Comparison of ENCODE assay signal across 8 cellular contexts in genomic region chr18:59846814-59847490, GRCh38. TPM values are rescaled to one million over a fixed set of nuclear protein-coding genes. Genes with fewer than 3 reads are reported as not detected.
A peak's percentile ranks its signal among the peaks of the same experiment; 100 is the strongest.
DNase-seq lines count a peak whose midpoint lies in the region; ATAC-seq and TF ChIP-seq lines count a peak whose summit lies in the region.

No MANE protein-coding gene starts in this region.

- peak; percentile 97 for ATAC-seq in GM19035 (IDR thresholded peaks at IDR 0.05; ENCODE audit: unreplicated experiment)
- peak; percentile 98 for ATAC-seq in HG03045 (IDR thresholded peaks at IDR 0.05; ENCODE audit: unreplicated experiment)
- peak; percentile 89 to 94 for ATAC-seq in activated CD4-positive, CD25-positive, alpha-beta regulatory T cell treated with anti-CD3 and anti-CD28 coated beads, Interleukin-2, amount 50 U/mL, for 24 hours
- ATAC-seq in memory B cell (ENCODE audit: low read depth): peak; percentile 87

- peak; percentile 26 for DNase-seq in AG04450 (ENCODE audit: low read depth, low spot score)
- peak; percentile 36 to 47 for DNase-seq in memory B cell (ENCODE audit: low spot score in 2 of 2)
- DNase-seq in immature natural killer cell: no peak
- DNase-seq in activated CD8-positive, alpha-beta memory T cell treated with anti-CD3 and anti-CD28 coated beads, Interleukin-2, amount 50 U/mL, for 48 hours: no peak
- no peak for DNase-seq in NCI-H2171 treated with DMSO at 0.1 percent for 48 hours (lab: John Stamatoyannopoulos, UW)

- POLR2A ChIA-PET in AG04450 (lab: Yijun Ruan, JAX): interaction anchor here (1.0 kb wide), 2 partner anchors 39 to 53 kb away, joined by 3 to 5 read pairs; partner anchors contain the start of gene PMAIP1

- H3K36me3 Mint-ChIP-seq in memory B cell (no peaks in the 10 kb centered on the region), immature natural killer cell (no peaks in the 10 kb centered on the region)

- CTCF ChIA-PET in AG04450 (lab: Charles Lee): interaction anchor here (1.0 kb wide), 1 partner anchor 24 kb away, joined by 3 read pairs; no protein-coding TSS in a partner anchor

- no peaks in the 10 kb centered on the region for H3K27me3 ChIP-seq in AG04450 (ENCODE audit: control insufficient read depth, insufficient read depth, low read length)

- peak overlapping the region; percentile 91 for H3K27ac Mint-ChIP-seq in memory B cell
- H3K27ac Mint-ChIP-seq in immature natural killer cell: no peak overlapping the region

- H3K4me3 ChIP-seq in AG04450 (ENCODE audit: low read depth, low read length): no peak overlapping the region

- H3K27ac ChIP-seq in AG04450 (ENCODE audit: low read depth, low read length): no peak overlapping the region

- H3K9me3 Mint-ChIP-seq in memory B cell (no peaks in the 10 kb centered on the region), immature natural killer cell (no peaks in the 10 kb centered on the region)

- H3K4me1 Mint-ChIP-seq in memory B cell: peaks cover 15% of the 10 kb centered on the region
- H3K4me1 Mint-ChIP-seq in immature natural killer cell: no peaks in the 10 kb centered on the region

- H3K9me3 ChIP-seq in AG04450 (ENCODE audit: control insufficient read depth, insufficient read depth, low read length): no peaks in the 10 kb centered on the region

- TF ChIP-seq CTCF in AG04450 (IDR thresholded peaks at IDR 0.05; ENCODE audit: low read depth, low read length): no peak

- H3K27me3 Mint-ChIP-seq in memory B cell (no peaks in the 10 kb centered on the region), immature natural killer cell (ENCODE audit: low read depth in 3 of 3) (peaks cover 0 to under 1% (median under 1%) of the 10 kb centered on the region in 3 donors)

- H3K4me3 Mint-ChIP-seq in memory B cell (peak overlapping the region; percentile 40), immature natural killer cell (no peak overlapping the region)

RNA-seq across cellular contexts. Expression of gene PMAIP1, which starts 52.8 kb away (rescaled TPM):
- polyA plus RNA-seq in AG04450 (2011; rRNA removed) (38.8 and 57.1 TPM in 2 replicates), immature natural killer cell (10 to 100 TPM; 34.6 to 77.8 (median 58.9) TPM)
- polyA minus RNA-seq in AG04450 (2011; rRNA and poly(A)+ RNA removed): 19.0 and 21.3 TPM in 2 replicates

Comparison
In these comparisons a context has a peak if more than half of its experiments do, and no peak if none do; other contexts are left out.
1. DNase-seq: peak in AG04450 (single experiment) and memory B cell (2 of 2); none in immature natural killer cell (0 of 3), activated CD8-positive, alpha-beta memory T cell treated with anti-CD3 and anti-CD28 coated beads, Interleukin-2, amount 50 U/mL, for 48 hours (single experiment) and NCI-H2171 treated with DMSO at 0.1 percent for 48 hours (single experiment).
2. Peak in every context shown above with its lines, with median percentiles within 50 percentile points of each other: ATAC-seq.